8 cellular contexts compared by ENCODE assay signal in the genomic region with DNA sequence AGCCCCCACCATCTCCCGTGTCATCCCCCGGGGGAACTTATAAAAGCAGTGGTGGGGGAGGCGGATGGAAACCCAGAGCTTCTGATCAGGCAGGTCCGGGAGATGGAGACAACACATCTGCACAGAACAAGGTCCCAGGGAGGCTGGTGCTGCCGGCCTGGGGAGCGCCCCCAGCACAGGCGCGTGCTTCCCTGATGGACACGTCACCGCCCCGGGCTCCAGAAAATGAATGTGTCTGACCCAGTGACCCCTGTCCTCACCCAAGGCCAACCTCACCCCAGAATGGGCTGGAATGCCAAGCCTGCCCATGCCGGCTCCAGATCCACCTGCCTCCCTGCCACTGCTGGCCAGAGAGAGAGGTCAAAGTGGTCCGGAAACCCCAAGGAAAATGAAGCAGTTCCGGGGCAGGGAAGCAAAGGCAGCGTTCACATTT. TPM values are rescaled to one million over a fixed set of nuclear protein-coding genes. Genes with fewer than 3 reads are reported as not detected.
DNase-seq lines count a peak whose midpoint lies in the region; ATAC-seq lines count a peak whose summit lies in the region.

No MANE protein-coding gene starts in this region.

- intact Hi-C loops in activated CD4-positive, alpha-beta memory T cell treated with anti-CD3 and anti-CD28 coated beads for 36 hours (cut with micrococcal nuclease), result loop anchor here (1.0 to 10.0 kb wide), 2 partner anchors 9 to 48 kb away; no protein-coding TSS in a partner anchor

- no peaks in the 10 kb centered on the region for H3K27me3 Mint-ChIP-seq in T-helper 2 cell treated with Interferon-gamma antibody and Interleukin-4, amounts not matched to agents 5 μg/mL and 100 μg/mL, for 36 hours (ENCODE audit: low read depth)
- H3K27me3 Mint-ChIP-seq in activated CD4-positive, alpha-beta memory T cell treated with anti-CD3 and anti-CD28 coated beads for 36 hours, result no peaks in the 10 kb centered on the region
- H3K27me3 Mint-ChIP-seq in immature natural killer cell (ENCODE audit: low read depth in 3 of 3), result peaks cover 48 to 64% (median 50%) of the 10 kb centered on the region in 3 donors
- no peaks in the 10 kb centered on the region for H3K27me3 Mint-ChIP-seq in stimulated activated naive CD8-positive, alpha-beta T cell treated with anti-CD3 and anti-CD28 coated beads, Interleukin-15, amount 100 ng/mL, for 72 hours

- no peak for ATAC-seq in stimulated activated naive CD8-positive, alpha-beta T cell treated with anti-CD3 and anti-CD28 coated beads, Interleukin-15, amount 100 ng/mL, for 72 hours

- POLR2A ChIA-PET in activated CD4-positive, alpha-beta memory T cell treated with anti-CD3 and anti-CD28 coated beads for 36 hours (lab: Charles Lee), result interaction anchor here (2.8 to 3.6 kb wide), 2 partner anchors 9 to 12 kb away, joined by 21 to 25 read pairs; a partner anchor contains a TSS

- CTCF ChIA-PET in activated CD4-positive, alpha-beta memory T cell treated with anti-CD3 and anti-CD28 coated beads for 36 hours (lab: Charles Lee), result interaction anchor here (1.3 to 8.8 kb wide), 2 partner anchors 14 to 78 kb away, joined by 11 to 224 read pairs; a partner anchor contains a TSS

- H3K36me3 Mint-ChIP-seq in T-helper 2 cell treated with Interferon-gamma antibody and Interleukin-4, amounts not matched to agents 5 μg/mL and 100 μg/mL, for 36 hours (ENCODE audit: low read depth), result peaks cover 50% of the 10 kb centered on the region
- H3K36me3 Mint-ChIP-seq in activated CD4-positive, alpha-beta memory T cell treated with anti-CD3 and anti-CD28 coated beads for 36 hours, result peaks cover 74% of the 10 kb centered on the region
- H3K36me3 Mint-ChIP-seq in immature natural killer cell, result peaks cover 0 to 4% (median 3%) of the 10 kb centered on the region in 3 donors

- no peak for DNase-seq in T-helper 2 cell treated with Interferon-gamma antibody and Interleukin-4, amounts not matched to agents 5 μg/mL and 100 μg/mL, for 36 hours (ENCODE audit: low spot score)
- DNase-seq in T-helper 2 cell (no peak), immature natural killer cell (peak in 1 of 3 donors; percentile 24), DMS53 treated with DMSO at 0.1 percent for 48 hours (lab: John Stamatoyannopoulos, UW; ENCODE audit: unreplicated experiment) (no peak), amniotic stem cell (lab: John Stamatoyannopoulos, UW) (no peak), Ammon's horn (ENCODE audit: low spot score) (no peak)
- DNase-seq in activated CD4-positive, alpha-beta memory T cell treated with anti-CD3 and anti-CD28 coated beads for 36 hours, result no peak
- no peak for DNase-seq in stimulated activated naive CD8-positive, alpha-beta T cell treated with anti-CD3 and anti-CD28 coated beads, Interleukin-15, amount 100 ng/mL, for 72 hours

- peak overlapping the region; percentile 57 for H3K4me3 Mint-ChIP-seq in T-helper 2 cell treated with Interferon-gamma antibody and Interleukin-4, amounts not matched to agents 5 μg/mL and 100 μg/mL, for 36 hours
- peak overlapping the region; percentile 62 for H3K4me3 Mint-ChIP-seq in activated CD4-positive, alpha-beta memory T cell treated with anti-CD3 and anti-CD28 coated beads for 36 hours
- peak overlapping the region; percentile 76 to 83 (median 79) for H3K4me3 Mint-ChIP-seq in immature natural killer cell
- H3K4me3 Mint-ChIP-seq in stimulated activated naive CD8-positive, alpha-beta T cell treated with anti-CD3 and anti-CD28 coated beads, Interleukin-15, amount 100 ng/mL, for 72 hours, result peak overlapping the region; percentile 81 to 82

- peak overlapping the region; percentile 93 for H3K27ac Mint-ChIP-seq in T-helper 2 cell treated with Interferon-gamma antibody and Interleukin-4, amounts not matched to agents 5 μg/mL and 100 μg/mL, for 36 hours
- H3K27ac Mint-ChIP-seq in activated CD4-positive, alpha-beta memory T cell treated with anti-CD3 and anti-CD28 coated beads for 36 hours, result peak overlapping the region; percentile 91
- H3K27ac Mint-ChIP-seq in immature natural killer cell, result peak overlapping the region; percentile 87 to 97 (median 94)
- H3K27ac Mint-ChIP-seq in stimulated activated naive CD8-positive, alpha-beta T cell treated with anti-CD3 and anti-CD28 coated beads, Interleukin-15, amount 100 ng/mL, for 72 hours, result peak overlapping the region; percentile 88 to 93

- no peaks in the 10 kb centered on the region for H3K9me3 Mint-ChIP-seq in T-helper 2 cell treated with Interferon-gamma antibody and Interleukin-4, amounts not matched to agents 5 μg/mL and 100 μg/mL, for 36 hours
- no peaks in the 10 kb centered on the region for H3K9me3 Mint-ChIP-seq in activated CD4-positive, alpha-beta memory T cell treated with anti-CD3 and anti-CD28 coated beads for 36 hours
- no peaks in the 10 kb centered on the region for H3K9me3 Mint-ChIP-seq in immature natural killer cell
- no peaks in the 10 kb centered on the region for H3K9me3 Mint-ChIP-seq in stimulated activated naive CD8-positive, alpha-beta T cell treated with anti-CD3 and anti-CD28 coated beads, Interleukin-15, amount 100 ng/mL, for 72 hours

- H3K4me1 Mint-ChIP-seq in T-helper 2 cell treated with Interferon-gamma antibody and Interleukin-4, amounts not matched to agents 5 μg/mL and 100 μg/mL, for 36 hours (ENCODE audit: low read depth), result peaks cover 58% of the 10 kb centered on the region
- peaks cover 87% of the 10 kb centered on the region for H3K4me1 Mint-ChIP-seq in activated CD4-positive, alpha-beta memory T cell treated with anti-CD3 and anti-CD28 coated beads for 36 hours (ENCODE audit: low read depth)
- peaks cover 42 to 55% of the 10 kb centered on the region in 2 donors for H3K4me1 Mint-ChIP-seq in immature natural killer cell
- peaks cover 100% of the 10 kb centered on the region for H3K4me1 Mint-ChIP-seq in stimulated activated naive CD8-positive, alpha-beta T cell treated with anti-CD3 and anti-CD28 coated beads, Interleukin-15, amount 100 ng/mL, for 72 hours

RNA-seq across cellular contexts. Expression of a gene that starts 12.5 kb away (rescaled TPM):
- total RNA-seq in activated CD4-positive, alpha-beta memory T cell treated with anti-CD3 and anti-CD28 coated beads for 36 hours, result 100 to 1,000 TPM; 262 TPM
- 1 to 10 TPM; 2.6 to 7.3 (median 4.2) TPM for polyA plus RNA-seq in immature natural killer cell
